ENCODE assay signal across 16 cellular contexts in the genomic region with DNA sequence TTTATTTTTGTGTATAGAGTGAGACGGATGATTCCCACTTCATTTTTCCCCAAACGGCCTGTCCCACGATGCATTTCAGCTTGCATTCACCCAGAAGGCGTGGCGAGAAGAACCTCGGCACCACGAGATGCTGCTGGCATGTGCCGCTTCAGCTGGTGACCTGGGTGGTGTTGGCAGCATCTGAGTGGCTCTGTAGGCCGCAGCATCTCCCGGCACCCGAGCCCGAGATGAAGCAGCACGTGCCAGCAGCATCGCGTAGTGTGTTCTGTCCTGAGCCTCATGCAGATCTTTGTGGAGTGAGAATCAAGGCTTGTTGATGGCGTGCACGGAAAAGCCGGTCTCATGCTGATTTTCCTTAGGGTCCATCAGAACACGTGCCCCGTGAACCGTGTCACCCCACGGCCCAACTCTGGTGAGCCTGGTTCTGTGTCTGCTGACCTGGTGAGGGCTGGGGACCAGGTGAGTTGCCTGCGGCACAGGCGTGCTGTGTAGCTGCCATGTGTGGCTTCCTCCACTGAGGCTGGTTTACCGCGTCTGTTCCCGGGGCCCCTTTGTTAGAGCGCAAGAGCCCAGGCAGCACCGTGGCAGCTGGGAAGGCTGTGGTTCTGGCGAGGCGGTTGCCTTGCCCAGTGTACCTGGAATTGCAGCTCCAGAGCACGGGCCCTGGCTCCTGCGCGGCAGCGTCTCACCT. TPM values are rescaled to one million over a fixed set of nuclear protein-coding genes. Genes with fewer than 3 reads are reported as not detected.
A peak's percentile ranks its signal among the peaks of the same experiment; 100 is the strongest.
DNase-seq lines count a peak whose midpoint lies in the region; ATAC-seq, FAIRE-seq and TF ChIP-seq lines count a peak whose summit lies in the region.
"Had no signal": no experiment of that assay in that cellular context is flagged by ENCODE, and none has a peak within 500 bp of the region (broad histone marks: within the 10 kb centered on the region; RNA-seq: fewer than 3 reads in every experiment).

No MANE protein-coding gene starts in this region.

- no peaks in the 10 kb centered on the region for H3K4me1 ChIP-seq in GM23338 (ENCODE audit: insufficient read depth)
- H3K4me1 ChIP-seq in K562 (replicated peaks in 1 of 2; ENCODE audit: control insufficient read depth in 2 of 2, insufficient read depth in 2 of 2, low read length in 2 of 2): peaks cover 0 to 45% of the 10 kb centered on the region in 2 experiments; a peak in 2 of 5 replicates
- peaks cover 37 to 38% of the 10 kb centered on the region in 2 experiments for H3K4me1 ChIP-seq in trophoblast cell (ENCODE audit: control insufficient read depth in 1 of 2, insufficient read depth in 2 of 2, low read length in 2 of 2)
- H3K4me1 ChIP-seq in MM.1S (ENCODE audit: low read length): no peaks in the 10 kb centered on the region
- H3K4me1 ChIP-seq: BE2C had no signal

- POLR2A ChIA-PET in K562 (lab: Yijun Ruan, JAX): interaction anchor here (1.2 to 1.3 kb wide), 2 partner anchors 9 to 62 kb away, joined by 3 read pairs; no protein-coding TSS in a partner anchor

- H3F3A ChIP-seq in GM23338 (replicated peaks; ENCODE audit: low read depth) (no peaks in the 10 kb centered on the region), MM.1S (ENCODE audit: insufficient read depth, low read length) (no peaks in the 10 kb centered on the region)

- peak overlapping the region; percentile 43 for H3K18ac ChIP-seq in trophoblast cell (ENCODE audit: low read length)

- H3K27me3 Mint-ChIP-seq in GM23338 (ENCODE audit: insufficient read depth, low read depth, poor library complexity): peaks cover 14% of the 10 kb centered on the region
- H3K27me3 Mint-ChIP-seq in activated naive CD8-positive, alpha-beta T cell treated with anti-CD3 and anti-CD28 coated beads, Interleukin-2, amount 50 U/mL, for 24 hours: no peaks in the 10 kb centered on the region

- H4K12ac ChIP-seq in trophoblast cell (ENCODE audit: low read depth, low read length): no peak overlapping the region

- peaks cover 4% of the 10 kb centered on the region for H3K4me1 Mint-ChIP-seq in GM23338
- no peaks in the 10 kb centered on the region for H3K4me1 Mint-ChIP-seq in activated naive CD8-positive, alpha-beta T cell treated with anti-CD3 and anti-CD28 coated beads, Interleukin-2, amount 50 U/mL, for 24 hours

- intact Hi-C loops in K562 (cut with micrococcal nuclease): no loop called here
- intact Hi-C loops in left ventricle myocardium superior (cut with micrococcal nuclease): no loop called here

- peak overlapping the region; percentile 58; the same call in 1 of the 2 replicates for H3K27ac Mint-ChIP-seq in GM23338
- H3K27ac Mint-ChIP-seq in activated naive CD8-positive, alpha-beta T cell treated with anti-CD3 and anti-CD28 coated beads, Interleukin-2, amount 50 U/mL, for 24 hours: no peak overlapping the region

- H3K9me3 ChIP-seq in K562 (replicated peaks; ENCODE audit: control insufficient read depth, insufficient read depth, low read depth, low read length): no peaks in the 10 kb centered on the region
- H3K9me3 ChIP-seq in trophoblast cell (ENCODE audit: insufficient read depth, low read depth, low read length): peaks cover 6% of the 10 kb centered on the region
- no peaks in the 10 kb centered on the region for H3K9me3 ChIP-seq in MM.1S (replicated peaks; ENCODE audit: insufficient read depth, low read length)
- H3K9me3 ChIP-seq: BE2C had no signal

- H3K36me3 ChIP-seq in GM23338 (ENCODE audit: insufficient read depth) (no peaks in the 10 kb centered on the region; the same call in 1 of the 2 replicates), K562 (ENCODE audit: control insufficient read depth, insufficient read depth, low read length) (peaks cover 93% of the 10 kb centered on the region; the same call in 2 of the 3 replicates), trophoblast cell (ENCODE audit: control insufficient read depth in 1 of 2, insufficient read depth in 2 of 2, low read length in 2 of 2) (peaks cover 30 to 35% of the 10 kb centered on the region in 2 experiments), MM.1S (replicated peaks; ENCODE audit: insufficient read depth, low read length) (peaks cover 7% of the 10 kb centered on the region; the same call in 1 of the 2 replicates)

- no peaks in the 10 kb centered on the region for H3K9me3 Mint-ChIP-seq in GM23338
- H3K9me3 Mint-ChIP-seq in activated naive CD8-positive, alpha-beta T cell treated with anti-CD3 and anti-CD28 coated beads, Interleukin-2, amount 50 U/mL, for 24 hours: no peaks in the 10 kb centered on the region

- no TSS peak for BruUV-seq in K562 (replicated peaks; lab: Mats Ljungman, UMichigan)

- no peak for ATAC-seq in GM23338
- ATAC-seq in K562: no peak
- no peak for ATAC-seq in left ventricle myocardium superior
- ATAC-seq in activated naive CD8-positive, alpha-beta T cell treated with anti-CD3 and anti-CD28 coated beads, Interleukin-2, amount 50 U/mL, for 24 hours: no peak

- H3K23ac ChIP-seq in trophoblast cell (ENCODE audit: low read length): no peak overlapping the region

- TF ChIP-seq CTCF in GM23338 (conservative IDR thresholded peaks at IDR 0.05; ENCODE audit: low read depth in 2 of 2) (no peak), K562 (IDR thresholded peaks at IDR 0.05 in 2 of 3, conservative IDR thresholded peaks at IDR 0.05 in 1 of 3; ENCODE audit: insufficient read depth in 2 of 3, low read depth in 1 of 3, low read length in 3 of 3) (no peak), MM.1S (IDR thresholded peaks at IDR 0.05; ENCODE audit: low read length) (no peak)

- H2AFZ ChIP-seq in GM23338 (no peak overlapping the region), K562 (ENCODE audit: low read depth, low read length) (no peak overlapping the region), trophoblast cell (ENCODE audit: insufficient read depth, low read length, poor library complexity) (no peak overlapping the region), MM.1S (ENCODE audit: low read length) (no peak overlapping the region)
- H2AFZ ChIP-seq: PC-9 had no signal

- peaks cover 38% of the 10 kb centered on the region for H3K79me1 ChIP-seq in trophoblast cell (ENCODE audit: low read length)

- peak overlapping the region; percentile 40 for H3K14ac ChIP-seq in trophoblast cell (ENCODE audit: low read length)

- no peak for TF ChIP-seq POLR2A in K562 (conservative IDR thresholded peaks at IDR 0.05)

- H4K91ac ChIP-seq in trophoblast cell (ENCODE audit: low read depth, low read length): peak overlapping the region; percentile 86

- DNase-seq in GM23338 (ENCODE audit: low spot score) (no peak), K562 (ENCODE audit: extremely low read depth in 1 of 4, low spot score in 3 of 4) (no peak), left ventricle myocardium superior (peak; percentile 26), trophoblast cell (no peak), MM.1S (no peak), NCI-H2227 treated with DMSO at 0.1 percent for 48 hours (lab: John Stamatoyannopoulos, UW) (no peak)
- no peak for DNase-seq in activated naive CD8-positive, alpha-beta T cell treated with anti-CD3 and anti-CD28 coated beads, Interleukin-2, amount 50 U/mL, for 24 hours
- DNase-seq: ACHN, BE2C, GOT3, NCI-H1048, NCI-H146, NCI-H2081 treated with DMSO at 0.1 percent for 48 hours, NCI-H345, PC-9 had no signal

- no peak overlapping the region for H2BK5ac ChIP-seq in trophoblast cell (ENCODE audit: low read depth, low read length, poor library complexity)

- no peak overlapping the region for H3K27ac ChIP-seq in GM23338 (ENCODE audit: low read depth)
- H3K27ac ChIP-seq in K562 (ENCODE audit: extremely low read depth, low read depth, low read length): no peak overlapping the region
- H3K27ac ChIP-seq in trophoblast cell (ENCODE audit: low read depth, low read length): no peak overlapping the region
- no peak overlapping the region for H3K27ac ChIP-seq in MM.1S (ENCODE audit: low read length)
- H3K27ac ChIP-seq: PC-9 had no signal

- H2AK5ac ChIP-seq in trophoblast cell (ENCODE audit: low read length): peak overlapping the region; percentile 0

- peak overlapping the region; percentile 9 for H2BK12ac ChIP-seq in trophoblast cell (ENCODE audit: low read length)

- TF ChIP-seq EP300 in K562 (IDR thresholded peaks at IDR 0.05; ENCODE audit: low read length): no peak

- 92% methylated on average over 35 of the region's 35 CpGs for WGBS in K562 (ENCODE audit: insufficient coverage, low coverage, missing lambda C conversion rate)
- no CpG with 5 or more reads among the region's 35 CpGs for WGBS in trophoblast cell (ENCODE audit: extremely low coverage, insufficient coverage, insufficient read length)

- peaks cover 35% of the 10 kb centered on the region for H3K36me3 Mint-ChIP-seq in GM23338 (ENCODE audit: low read depth)
- H3K36me3 Mint-ChIP-seq in activated naive CD8-positive, alpha-beta T cell treated with anti-CD3 and anti-CD28 coated beads, Interleukin-2, amount 50 U/mL, for 24 hours (ENCODE audit: low read depth): peaks cover 28% of the 10 kb centered on the region

- H2BK120ac ChIP-seq in trophoblast cell (ENCODE audit: insufficient read depth, low read length, poor library complexity): peak overlapping the region; percentile 16

- H3K9ac ChIP-seq in K562 (ENCODE audit: insufficient read depth in 1 of 2, low read depth in 2 of 2, low read length in 2 of 2) (peak overlapping the region in 1 of 2 experiments; percentile 39; a peak in 1 of 4 replicates), trophoblast cell (ENCODE audit: low read length) (no peak overlapping the region), MM.1S (ENCODE audit: low read length) (no peak overlapping the region)

- peaks cover 82% of the 10 kb centered on the region for H3K79me2 ChIP-seq in GM23338 (replicated peaks; ENCODE audit: insufficient read depth)
- peaks cover 59% of the 10 kb centered on the region for H3K79me2 ChIP-seq in K562 (ENCODE audit: control insufficient read depth, insufficient read depth, low read length)
- peaks cover 21% of the 10 kb centered on the region for H3K79me2 ChIP-seq in trophoblast cell (ENCODE audit: control insufficient read depth, insufficient read depth, low read length, poor library complexity)
- H3K79me2 ChIP-seq in MM.1S (ENCODE audit: low read length): peaks cover 42% of the 10 kb centered on the region

- H3K4me2 ChIP-seq in GM23338 (no peak overlapping the region), K562 (ENCODE audit: insufficient read depth, low read length) (no peak overlapping the region), trophoblast cell (ENCODE audit: low read length) (no peak overlapping the region), MM.1S (ENCODE audit: low read depth, low read length) (no peak overlapping the region)
- H3K4me2 ChIP-seq: PC-9 had no signal

- no peaks in the 10 kb centered on the region for H3K9me1 ChIP-seq in K562 (ENCODE audit: control insufficient read depth, insufficient read depth, low read length)

- H4K8ac ChIP-seq in trophoblast cell (ENCODE audit: low read depth, low read length): peak overlapping the region; percentile 5

- H3K4me3 ChIP-seq in GM23338: no peak overlapping the region
- H3K4me3 ChIP-seq in K562: no peak overlapping the region
- no peak overlapping the region for H3K4me3 ChIP-seq in trophoblast cell (ENCODE audit: low read depth, low read length)
- no peak overlapping the region for H3K4me3 ChIP-seq in MM.1S (ENCODE audit: low read length)
- H3K4me3 ChIP-seq: PC-9 had no signal

- CTCF ChIA-PET in K562 (lab: Yijun Ruan, JAX; ENCODE audit: low intra/inter-chr PET ratio): no interaction called here

- no peaks in the 10 kb centered on the region for H3K9me2 ChIP-seq in GM23338 (ENCODE audit: insufficient read depth)
- H3K9me2 ChIP-seq in MM.1S (replicated peaks; ENCODE audit: insufficient read depth, low read length): no peaks in the 10 kb centered on the region

- H4K20me1 ChIP-seq in GM23338 (replicated peaks; ENCODE audit: insufficient read depth) (peaks cover 22% of the 10 kb centered on the region), K562 (replicated peaks; ENCODE audit: control insufficient read depth, insufficient read depth, low read length) (peaks cover 31% of the 10 kb centered on the region), MM.1S (ENCODE audit: insufficient read depth, low read length) (no peaks in the 10 kb centered on the region)

- FAIRE-seq in K562 (lab: Jason Lieb, UNC): no peak
- FAIRE-seq: HTR-8/SVneo had no signal

- TF ChIP-seq RAD21 in K562 (CRISPR knock-in tag; conservative IDR thresholded peaks at IDR 0.05 in 1 of 2, IDR thresholded peaks at IDR 0.05 in 1 of 2): no peak

- H3K4ac ChIP-seq in trophoblast cell (ENCODE audit: low read depth, low read length): peak overlapping the region; percentile 17

- in situ Hi-C loops in K562 (cut with MboI): loop anchor here (10.0 to 25.0 kb wide), 2 partner anchors 488 to 881 kb away; no protein-coding TSS in a partner anchor

- H3K27me3 ChIP-seq in GM23338 (ENCODE audit: insufficient read depth) (no peaks in the 10 kb centered on the region), K562 (ENCODE audit: control insufficient read depth in 2 of 2, insufficient read depth in 2 of 2, low read length in 2 of 2) (no peaks in the 10 kb centered on the region), trophoblast cell (ENCODE audit: insufficient read depth, low read length) (no peaks in the 10 kb centered on the region), MM.1S (replicated peaks; ENCODE audit: insufficient read depth, low read length) (no peaks in the 10 kb centered on the region)
- H3K27me3 ChIP-seq: BE2C had no signal

- H3K4me3 Mint-ChIP-seq in GM23338: no peak overlapping the region
- no peak overlapping the region for H3K4me3 Mint-ChIP-seq in activated naive CD8-positive, alpha-beta T cell treated with anti-CD3 and anti-CD28 coated beads, Interleukin-2, amount 50 U/mL, for 24 hours

RNA-seq across cellular contexts. Expression of gene SLX9, which starts 16.7 kb away (rescaled TPM):
- 36.3 and 41.5 TPM in 2 replicates for total RNA-seq in GM23338 (2014; rRNA removed; shearing (Covaris generic))
- 46.9 and 48.0 TPM in 2 replicates for polyA plus RNA-seq in GM23338 (2016; fragmentation: Nextera tagmentation; extraction: Ambion mirVana)
- 18.9 and 29.0 TPM in 2 replicates for total RNA-seq in K562 (2011; cell fraction: chromatin; rRNA removed; ENCODE audit: low replicate concordance)
- 22.8 and 25.7 TPM in 2 replicates for total RNA-seq in K562 (2011; cell fraction: nucleolus; rRNA removed)
- 14.8 and 16.0 TPM in 2 replicates for total RNA-seq in K562 (2011; cell fraction: nucleoplasm; rRNA removed)
- total RNA-seq in K562 (2014; rRNA removed): 65.2 and 66.8 TPM in 2 replicates
- total RNA-seq in K562 (2014; rRNA removed; fragmentation: Illumina TruSeq; extraction: Trizol): 11.2 and 14.8 TPM in 2 replicates
- 18.5 and 20.3 TPM in 2 replicates for total RNA-seq in K562 (2015; rRNA removed; fragmentation: Illumina TruSeq; extraction: Trizol)
- total RNA-seq in K562 (2021): 71.2 and 75.5 TPM in 2 replicates
- 13.5 and 16.5 TPM in 2 replicates for polyA plus RNA-seq in K562 (2011; rRNA removed)
- polyA plus RNA-seq in K562 (2011; cell fraction: cytosol; rRNA removed): 14.3 and 38.6 TPM in 2 replicates
- polyA plus RNA-seq in K562 (2011; cell fraction: nucleus; rRNA removed): 10.2 and 19.3 TPM in 2 replicates
- polyA plus RNA-seq in K562 (2012): 34.2 and 36.9 TPM in 2 replicates
- 8.2 and 18.9 TPM in 2 replicates for polyA plus RNA-seq in K562 (2014; fragmentation: Illumina TruSeq; extraction: Trizol)
- 1 to 10 TPM; 1.2 to 1.8 TPM for polyA plus RNA-seq in K562 (2014; fragmentation: Nextera tagmentation; extraction: Ambion mirVana)
- 54.4 and 60.2 TPM in 2 replicates for polyA plus RNA-seq in K562 (2014; rRNA removed)
- polyA minus RNA-seq in K562 (2011; rRNA and poly(A)+ RNA removed): 16.0 and 22.8 TPM in 2 replicates
- 25.3 and 31.3 TPM in 2 replicates for polyA minus RNA-seq in K562 (2011; cell fraction: cytosol; rRNA and poly(A)+ RNA removed)
- polyA minus RNA-seq in K562 (2011; cell fraction: nucleus; rRNA and poly(A)+ RNA removed): 3.8 and 5.3 TPM in 2 replicates
- total RNA-seq in left ventricle myocardium superior: 69.9 TPM
- polyA plus RNA-seq in trophoblast cell (2013): 19.1 and 21.1 TPM in 2 replicates

RNA-seq across cellular contexts. Expression of gene ITGB2, which starts 35.8 kb away (rescaled TPM):
- total RNA-seq in GM23338 (2014; rRNA removed; shearing (Covaris generic)): 0.63 TPM in 1 of 2 replicates, not detected in the other
- 0.40 and 0.44 TPM in 2 replicates for polyA plus RNA-seq in GM23338 (2016; fragmentation: Nextera tagmentation; extraction: Ambion mirVana)
- 0.69 and 1.4 TPM in 2 replicates for total RNA-seq in K562 (2011; cell fraction: chromatin; rRNA removed; ENCODE audit: low replicate concordance)
- 1.0 and 1.3 TPM in 2 replicates for total RNA-seq in K562 (2011; cell fraction: nucleolus; rRNA removed)
- total RNA-seq in K562 (2011; cell fraction: nucleoplasm; rRNA removed): 0.23 and 0.29 TPM in 2 replicates
- 0.78 and 1.0 TPM in 2 replicates for total RNA-seq in K562 (2014; rRNA removed)
- 0.07 and 0.22 TPM in 2 replicates for total RNA-seq in K562 (2014; rRNA removed; fragmentation: Illumina TruSeq; extraction: Trizol)
- 0.49 and 0.51 TPM in 2 replicates for total RNA-seq in K562 (2015; rRNA removed; fragmentation: Illumina TruSeq; extraction: Trizol)
- 1.2 and 1.3 TPM in 2 replicates for total RNA-seq in K562 (2021)
- 0.20 and 1.6 TPM in 2 replicates for polyA plus RNA-seq in K562 (2011; rRNA removed)
- polyA plus RNA-seq in K562 (2011; cell fraction: cytosol; rRNA removed): 0.33 and 1.3 TPM in 2 replicates
- 2.0 and 3.1 TPM in 2 replicates for polyA plus RNA-seq in K562 (2011; cell fraction: nucleus; rRNA removed)
- polyA plus RNA-seq in K562 (2012): 0.77 and 5.1 TPM in 2 replicates
- polyA plus RNA-seq in K562 (2014; fragmentation: Illumina TruSeq; extraction: Trizol): 0.24 and 0.25 TPM in 2 replicates
- polyA plus RNA-seq in K562 (2014; fragmentation: Nextera tagmentation; extraction: Ambion mirVana): not detected
- 0.57 and 0.60 TPM in 2 replicates for polyA plus RNA-seq in K562 (2014; rRNA removed)
- polyA minus RNA-seq in K562 (2011; rRNA and poly(A)+ RNA removed): 0.04 and 0.57 TPM in 2 replicates
- 1.0 and 4.8 TPM in 2 replicates for polyA minus RNA-seq in K562 (2011; cell fraction: cytosol; rRNA and poly(A)+ RNA removed)
- 0.27 and 1.8 TPM in 2 replicates for polyA minus RNA-seq in K562 (2011; cell fraction: nucleus; rRNA and poly(A)+ RNA removed)
- 26.5 TPM for total RNA-seq in left ventricle myocardium superior
- polyA plus RNA-seq in trophoblast cell (2013): 0.03 TPM in 2 replicates

Comparison
In these comparisons a context has a peak if more than half of its experiments do, and no peak if none do; other contexts are left out.
1. RNA of gene ITGB2, which starts 35.8 kb away (total RNA-seq): 26.5 TPM in left ventricle myocardium superior (single experiment); 0.07 to 1.4 TPM in K562 and 0.63 TPM in GM23338; every median in the first group is over 10 times any median in the second.